In the genomic region with DNA sequence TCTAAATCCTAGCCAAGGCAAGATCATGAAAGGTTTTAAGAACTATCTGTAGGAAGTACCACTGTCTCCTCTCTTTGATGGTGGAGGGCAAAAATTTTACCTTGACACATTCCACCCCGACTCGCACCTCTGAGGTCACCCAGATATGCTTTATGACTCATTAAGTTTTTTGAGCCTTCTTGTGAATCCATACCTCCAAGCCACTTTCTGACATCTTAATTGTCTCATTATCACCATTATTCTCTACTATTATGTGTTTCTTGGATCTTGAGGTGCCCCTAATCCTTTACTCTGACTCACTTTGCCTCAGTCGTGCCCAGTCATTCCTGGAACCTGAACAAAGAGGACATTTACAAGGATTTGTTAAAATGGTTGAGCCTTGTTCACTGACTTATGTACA, we compare ENCODE assay signal across 26 cellular contexts.
DNase-seq lines count a peak whose midpoint lies in the region; ATAC-seq, FAIRE-seq and TF ChIP-seq lines count a peak whose summit lies in the region.
"Had no signal": no experiment of that assay in that cellular context is flagged by ENCODE, and none has a peak within 500 bp of the region (broad histone marks: within the 10 kb centered on the region; RNA-seq: fewer than 3 reads in every experiment).

No MANE protein-coding gene starts in this region.

- ATAC-seq in HepG2, result no peak
- ATAC-seq in thoracic aorta (ENCODE audit: insufficient number of reproducible peaks, low FRiP score, low read depth), result no peak
- ATAC-seq: activated CD4-positive, alpha-beta T cell treated with anti-CD3 and anti-CD28 coated beads for 36 hours; activated T-helper 17 cell treated with anti-CD3 and anti-CD28 coated beads, Interleukin-2, amount 50 U/mL, for 72 hours; natural killer cell; Panc1 had no signal

- 59% methylated on average over 3 of the region's 3 CpGs for WGBS in liver
- 96% methylated on average over 3 of the region's 3 CpGs for WGBS in HepG2 (ENCODE audit: low lambda C conversion rate)
- 52% methylated on average over 3 of the region's 3 CpGs for WGBS in suprapubic skin

- no peak for TF ChIP-seq RAD21 in liver (IDR thresholded peaks at IDR 0.05)
- TF ChIP-seq RAD21 in HepG2 (CRISPR knock-in tag; IDR thresholded peaks at IDR 0.05), result no peak

- TF ChIP-seq POLR2A in HepG2 (IDR thresholded peaks at IDR 0.05; ENCODE audit: insufficient read depth in 1 of 2, low read depth in 2 of 2, low read length in 2 of 2) (no peak), suprapubic skin (IDR thresholded peaks at IDR 0.05) (no peak)

- H3K4me3 ChIP-seq in liver (ENCODE audit: low read depth in 1 of 3, low read length in 3 of 3), result no peak overlapping the region
- H3K4me3 ChIP-seq in HepG2 (replicated peaks in 1 of 3; ENCODE audit: insufficient read depth in 1 of 3, low read depth in 2 of 3, low read length in 3 of 3), result no peak overlapping the region
- no peak overlapping the region for H3K4me3 ChIP-seq in ascending aorta
- H3K4me3 ChIP-seq in keratinocyte (ENCODE audit: control insufficient read depth in 2 of 3, extremely low read depth in 1 of 3, insufficient read depth in 2 of 3, low read depth in 1 of 3, low read length in 3 of 3), result no peak overlapping the region
- H3K4me3 ChIP-seq in thoracic aorta, result peak overlapping the region; percentile 8
- H3K4me3 ChIP-seq in suprapubic skin, result no peak overlapping the region
- H3K4me3 ChIP-seq: colonic mucosa, tibial nerve had no signal

- H4K20me1 ChIP-seq in HepG2 (ENCODE audit: insufficient read depth, low read length) (no peaks in the 10 kb centered on the region; the same call in 1 of the 2 replicates), keratinocyte (ENCODE audit: control insufficient read depth, extremely low read depth, insufficient read depth, low read length) (no peaks in the 10 kb centered on the region)

- H3K27me3 ChIP-seq in liver (ENCODE audit: control insufficient read depth in 4 of 4, insufficient read depth in 4 of 4, low read length in 3 of 4) (no peaks in the 10 kb centered on the region), HepG2 (ENCODE audit: control insufficient read depth in 1 of 2, insufficient read depth in 2 of 2, low read length in 2 of 2) (no peaks in the 10 kb centered on the region), ascending aorta (no peaks in the 10 kb centered on the region), keratinocyte (ENCODE audit: control insufficient read depth, extremely low read depth, insufficient read depth, low read length) (no peaks in the 10 kb centered on the region), thoracic aorta (replicated peaks; ENCODE audit: insufficient read depth) (no peaks in the 10 kb centered on the region), suprapubic skin (no peaks in the 10 kb centered on the region)
- H3K27me3 ChIP-seq: colonic mucosa, tibial nerve had no signal

- no peak for TF ChIP-seq EP300 in HepG2 (IDR thresholded peaks at IDR 0.05; ENCODE audit: low read depth in 2 of 2, low read length in 2 of 2)
- no peak for TF ChIP-seq EP300 in HepG2 (CRISPR knock-in tag; IDR thresholded peaks at IDR 0.05; ENCODE audit: borderline replicate concordance)
- no peak for TF ChIP-seq EP300 in suprapubic skin (IDR thresholded peaks at IDR 0.05)

- no peak for FAIRE-seq in HepG2 (lab: Jason Lieb, UNC)
- FAIRE-seq in keratinocyte (lab: Jason Lieb, UNC), result peak; percentile 49
- FAIRE-seq: D721Med had no signal

- H3K9ac ChIP-seq in liver (ENCODE audit: low read depth in 1 of 2, low read length in 2 of 2) (no peak overlapping the region), HepG2 (ENCODE audit: insufficient read depth, low read depth, low read length) (no peak overlapping the region), keratinocyte (ENCODE audit: control insufficient read depth, extremely low read depth, insufficient read depth, low read length) (no peak overlapping the region)

- peak overlapping the region; percentile 16 to 25 for H3K27ac ChIP-seq in liver (ENCODE audit: low read depth in 1 of 2, low read length in 2 of 2)
- H3K27ac ChIP-seq in HepG2 (ENCODE audit: extremely low read length, insufficient read depth, low read length), result no peak overlapping the region
- H3K27ac ChIP-seq in ascending aorta, result peak overlapping the region; percentile 32 to 62
- H3K27ac ChIP-seq in keratinocyte (ENCODE audit: control insufficient read depth, insufficient read depth, low read length), result peak overlapping the region; percentile 3
- peak overlapping the region in 1 of 2 donors; percentile 42 for H3K27ac ChIP-seq in thoracic aorta
- no peak overlapping the region for H3K27ac ChIP-seq in suprapubic skin
- H3K27ac ChIP-seq: colonic mucosa had no signal

- no peaks in the 10 kb centered on the region for H3K9me1 ChIP-seq in keratinocyte (ENCODE audit: control insufficient read depth, extremely low read depth, insufficient read depth, low read length)

- DNase-seq in HepG2 (ENCODE audit: low spot score), result no peak
- DNase-seq in ascending aorta (ENCODE audit: low spot score in 2 of 2), result no peak
- peak; percentile 45 for DNase-seq in keratinocyte (ENCODE audit: low read depth, low spot score)
- DNase-seq in thoracic aorta (ENCODE audit: low spot score), result no peak
- no peak for DNase-seq in HuH-7.5 (ENCODE audit: low spot score)
- no peak for DNase-seq in NCI-H82 treated with DMSO at 0.1 percent for 48 hours (lab: John Stamatoyannopoulos, UW; ENCODE audit: unreplicated experiment)
- no peak for DNase-seq in suprapubic skin (ENCODE audit: low spot score in 2 of 2)
- DNase-seq: activated CD4-positive, alpha-beta T cell treated with anti-CD3 and anti-CD28 coated beads for 36 hours; AML-193; CD4-positive, alpha-beta T cell; colonic mucosa; effector memory CD4-positive, alpha-beta T cell; erythroblast; islet precursor cell; KG1; natural killer cell; NCI-H1417; NCI-H2081 treated with DMSO at 0.1 percent for 48 hours; NCI-H2227 treated with DMSO at 0.1 percent for 48 hours; SHP77; T-helper 9 cell had no signal

- H3K9me3 ChIP-seq in liver (ENCODE audit: control insufficient read depth in 4 of 4, low read length in 3 of 4) (no peaks in the 10 kb centered on the region), HepG2 (ENCODE audit: low read length) (no peaks in the 10 kb centered on the region), ascending aorta (no peaks in the 10 kb centered on the region), keratinocyte (ENCODE audit: control insufficient read depth, low read depth, low read length) (no peaks in the 10 kb centered on the region), thoracic aorta (no peaks in the 10 kb centered on the region), suprapubic skin (no peaks in the 10 kb centered on the region)
- H3K9me3 ChIP-seq: colonic mucosa, tibial nerve had no signal

- BruUV-seq in HepG2 (replicated peaks; lab: Mats Ljungman, UMichigan), result no TSS peak

- CTCF ChIA-PET in HepG2 (lab: Yijun Ruan, JAX; ENCODE audit: low intra/inter-chr PET ratio, low total read pairs), result no interaction called here

- no peak overlapping the region for H2AFZ ChIP-seq in HepG2 (ENCODE audit: low read length)
- no peak overlapping the region for H2AFZ ChIP-seq in keratinocyte (ENCODE audit: control insufficient read depth, low read length)

- in situ Hi-C loops in HepG2 (cut with HindIII; ENCODE audit: extremely low pct_ligation_motif_present, low pct_unique_long_range_greater_than_20kb), result no loop called here

- H3K4me1 ChIP-seq in liver (ENCODE audit: control insufficient read depth in 4 of 4, insufficient read depth in 4 of 4, low read length in 3 of 4), result no peaks in the 10 kb centered on the region
- H3K4me1 ChIP-seq in HepG2 (ENCODE audit: insufficient read depth, low read length), result no peaks in the 10 kb centered on the region
- H3K4me1 ChIP-seq in ascending aorta, result peaks cover 13 to 62% of the 10 kb centered on the region in 2 donors
- peaks cover 35% of the 10 kb centered on the region for H3K4me1 ChIP-seq in keratinocyte (ENCODE audit: control insufficient read depth, extremely low read depth, insufficient read depth, low read length)
- H3K4me1 ChIP-seq in thoracic aorta (ENCODE audit: control insufficient read depth in 1 of 2, low read depth in 2 of 2), result peaks cover 38 to 98% of the 10 kb centered on the region in 2 donors
- H3K4me1 ChIP-seq in suprapubic skin, result peaks cover 43% of the 10 kb centered on the region
- H3K4me1 ChIP-seq: colonic mucosa had no signal

- intact Hi-C loops in HepG2 (cut with micrococcal nuclease; ENCODE audit: unreplicated experiment), result no loop called here
- intact Hi-C loops in ascending aorta (cut with DNase I), result loop anchor here (10.0 kb wide), 3 partner anchors 374 to 894 kb away; a partner anchor contains a TSS

- dilution Hi-C loops in keratinocyte (cut with MboI; ENCODE audit: extremely low pct_ligation_motif_present, low sequenced_read_pairs), result no loop called here

- POLR2A ChIA-PET in HepG2 (lab: Yijun Ruan, JAX), result no interaction called here

- H3K4me2 ChIP-seq in HepG2 (ENCODE audit: low read depth, low read length) (no peak overlapping the region), keratinocyte (ENCODE audit: control insufficient read depth, extremely low read depth, insufficient read depth, low read depth, low read length) (no peak overlapping the region)

- no peaks in the 10 kb centered on the region for H3K36me3 ChIP-seq in liver (ENCODE audit: control insufficient read depth in 4 of 4, insufficient read depth in 3 of 4, low read depth in 1 of 4, low read length in 3 of 4)
- H3K36me3 ChIP-seq in HepG2 (replicated peaks in 1 of 2; ENCODE audit: control insufficient read depth in 1 of 2, insufficient read depth in 2 of 2, low read length in 2 of 2), result peaks cover 10 to 35% of the 10 kb centered on the region in 2 experiments
- no peaks in the 10 kb centered on the region for H3K36me3 ChIP-seq in ascending aorta
- H3K36me3 ChIP-seq in keratinocyte (ENCODE audit: control insufficient read depth in 2 of 2, extremely low read depth in 1 of 2, insufficient read depth in 2 of 2, low read length in 2 of 2), result no peaks in the 10 kb centered on the region
- no peaks in the 10 kb centered on the region for H3K36me3 ChIP-seq in thoracic aorta
- no peaks in the 10 kb centered on the region for H3K36me3 ChIP-seq in suprapubic skin
- H3K36me3 ChIP-seq: colonic mucosa, tibial nerve had no signal

- no peaks in the 10 kb centered on the region for H3K79me2 ChIP-seq in HepG2 (ENCODE audit: insufficient read depth, low read length)
- H3K79me2 ChIP-seq in keratinocyte (ENCODE audit: control insufficient read depth, insufficient read depth, low read length), result no peaks in the 10 kb centered on the region

- TF ChIP-seq CTCF in liver (IDR thresholded peaks at IDR 0.05; ENCODE audit: low read depth, low read length, missing input control) (no peak), HepG2 (CRISPR knock-in tag; IDR thresholded peaks at IDR 0.05) (no peak), ascending aorta (IDR thresholded peaks at IDR 0.05) (no peak), keratinocyte (optimal IDR thresholded peaks at IDR 0.05 in 1 of 3, IDR thresholded peaks at IDR 0.05 in 1 of 3, conservative IDR thresholded peaks at IDR 0.05 in 1 of 3; ENCODE audit: extremely low read depth in 1 of 3, insufficient read depth in 2 of 3, low read length in 3 of 3) (no peak), thoracic aorta (IDR thresholded peaks at IDR 0.05) (no peak), suprapubic skin (IDR thresholded peaks at IDR 0.05) (no peak)

TF ChIP-seq in HepG2, 621 proteins besides CTCF, POLR2A, EP300 and RAD21 (continues in another document):
- no peak for TF ChIP-seq ZSCAN9 (CRISPR knock-in tag; IDR thresholded peaks at IDR 0.05; ENCODE audit: borderline replicate concordance)

Comparison
In these comparisons a context has a peak if more than half of its experiments do, and no peak if none do; other contexts are left out.
1. H3K27ac ChIP-seq: peak in liver (2 of 2), ascending aorta (2 of 2) and keratinocyte (single experiment); none in HepG2 (single experiment) and suprapubic skin (single experiment).